In genomic region chr18:77091366-77091765, GRCh38 we compare ENCODE assay signal across 22 cellular contexts. TPM values are rescaled to one million over a fixed set of nuclear protein-coding genes. Genes with fewer than 3 reads are reported as not detected.
DNase-seq lines count a peak whose midpoint lies in the region; ATAC-seq and TF ChIP-seq lines count a peak whose summit lies in the region.
"Had no signal": no experiment of that assay in that cellular context is flagged by ENCODE, and none has a peak within 500 bp of the region (broad histone marks: within the 10 kb centered on the region; RNA-seq: fewer than 3 reads in every experiment).

No MANE protein-coding gene starts in this region.

- no peaks in the 10 kb centered on the region for H3K27me3 ChIP-seq in CD8-positive, alpha-beta T cell (ENCODE audit: insufficient read depth, low read length)
- H3K27me3 ChIP-seq: foreskin keratinocyte had no signal

- no peaks in the 10 kb centered on the region for H3K9me3 ChIP-seq in CD8-positive, alpha-beta T cell (ENCODE audit: low read length)
- H3K9me3 ChIP-seq: mucosa of descending colon, thoracic aorta had no signal

- H3K36me3 ChIP-seq in CD8-positive, alpha-beta T cell (ENCODE audit: insufficient read depth, low read length) = peaks cover 16% of the 10 kb centered on the region
- H3K36me3 ChIP-seq: thoracic aorta had no signal

- DNase-seq in NCI-H1417 (lab: John Stamatoyannopoulos, UW) (peak in 2 of 3 experiments; percentile 59 to 92), NCI-H1417 treated with DMSO at 0.1 percent for 48 hours (lab: John Stamatoyannopoulos, UW) (no peak), natural killer cell (no peak), AG08395 (ENCODE audit: low spot score) (no peak)
- DNase-seq in CD8-positive, alpha-beta T cell = no peak
- DNase-seq in activated CD8-positive, alpha-beta T cell treated with anti-CD3 and anti-CD28 coated beads, Interleukin-2, amount 10 ng/mL, durations not matched to agents 7 days and 5 days = no peak
- DNase-seq in effector memory CD8-positive, alpha-beta T cell = no peak
- DNase-seq: activated T-cell treated with anti-CD3 and anti-CD28 coated beads, Interleukin-2, amount 50 U/mL, for 72 hours; AML-193; foreskin keratinocyte; GOT3; hypothalamus; mucosa of descending colon; NCI-H1092 treated with DMSO at 0.1 percent for 48 hours; NCI-H2171; NCI-H524 treated with DMSO at 0.1 percent for 48 hours; stimulated activated naive CD4-positive, alpha-beta T cell treated with Interleukin-2 at 50 U/mL for 16 hours had no signal

- H3K9me3 Mint-ChIP-seq in CD8-positive, alpha-beta T cell = no peaks in the 10 kb centered on the region
- no peaks in the 10 kb centered on the region for H3K9me3 Mint-ChIP-seq in activated CD8-positive, alpha-beta T cell treated with anti-CD3 and anti-CD28 coated beads, Interleukin-2, amount 10 ng/mL, durations not matched to agents 7 days and 5 days (ENCODE audit: insufficient read depth)
- H3K9me3 Mint-ChIP-seq in natural killer cell = no peaks in the 10 kb centered on the region
- no peaks in the 10 kb centered on the region for H3K9me3 Mint-ChIP-seq in effector memory CD8-positive, alpha-beta T cell
- H3K9me3 Mint-ChIP-seq: activated T-cell treated with anti-CD3 and anti-CD28 coated beads, Interleukin-2, amount 50 U/mL, for 72 hours had no signal

- H3K36me3 Mint-ChIP-seq in CD8-positive, alpha-beta T cell = peaks cover 62% of the 10 kb centered on the region
- peaks cover 68% of the 10 kb centered on the region for H3K36me3 Mint-ChIP-seq in activated CD8-positive, alpha-beta T cell treated with anti-CD3 and anti-CD28 coated beads, Interleukin-2, amount 10 ng/mL, durations not matched to agents 7 days and 5 days (ENCODE audit: low read depth)
- H3K36me3 Mint-ChIP-seq in natural killer cell = peaks cover 8% of the 10 kb centered on the region
- peaks cover 67% of the 10 kb centered on the region for H3K36me3 Mint-ChIP-seq in effector memory CD8-positive, alpha-beta T cell (ENCODE audit: insufficient read depth)

- H3K27ac ChIP-seq in CD8-positive, alpha-beta T cell (ENCODE audit: low read depth, low read length) = no peak overlapping the region
- H3K27ac ChIP-seq: 22Rv1, foreskin keratinocyte had no signal

- no peaks in the 10 kb centered on the region for H3K27me3 Mint-ChIP-seq in CD8-positive, alpha-beta T cell (ENCODE audit: low read depth)
- no peaks in the 10 kb centered on the region for H3K27me3 Mint-ChIP-seq in activated CD8-positive, alpha-beta T cell treated with anti-CD3 and anti-CD28 coated beads, Interleukin-2, amount 10 ng/mL, durations not matched to agents 7 days and 5 days (ENCODE audit: low read depth)
- no peaks in the 10 kb centered on the region for H3K27me3 Mint-ChIP-seq in natural killer cell (ENCODE audit: low read depth in 2 of 2)
- H3K27me3 Mint-ChIP-seq in effector memory CD8-positive, alpha-beta T cell = no peaks in the 10 kb centered on the region
- H3K27me3 Mint-ChIP-seq: activated naive CD8-positive, alpha-beta T cell had no signal

- no peak overlapping the region for H3K4me3 ChIP-seq in CD8-positive, alpha-beta T cell (ENCODE audit: low read depth, low read length)
- H3K4me3 ChIP-seq: mucosa of descending colon, smooth muscle cell, thoracic aorta had no signal

- no peak for TF ChIP-seq CTCF in CD8-positive, alpha-beta T cell (IDR thresholded peaks at IDR 0.05)
- no peak for TF ChIP-seq CTCF in natural killer cell (IDR thresholded peaks at IDR 0.05)

- H3K4me3 Mint-ChIP-seq in CD8-positive, alpha-beta T cell = peak overlapping the region; percentile 1
- H3K4me3 Mint-ChIP-seq in activated CD8-positive, alpha-beta T cell treated with anti-CD3 and anti-CD28 coated beads, Interleukin-2, amount 10 ng/mL, durations not matched to agents 7 days and 5 days = no peak overlapping the region
- peak overlapping the region; percentile 37 for H3K4me3 Mint-ChIP-seq in natural killer cell
- peak overlapping the region in 1 of 2 donors; percentile 78 for H3K4me3 Mint-ChIP-seq in effector memory CD8-positive, alpha-beta T cell
- H3K4me3 Mint-ChIP-seq: activated T-cell treated with anti-CD3 and anti-CD28 coated beads, Interleukin-2, amount 50 U/mL, for 72 hours had no signal

- H3K27ac Mint-ChIP-seq in CD8-positive, alpha-beta T cell = peak overlapping the region; percentile 11
- peak overlapping the region; percentile 9 for H3K27ac Mint-ChIP-seq in activated CD8-positive, alpha-beta T cell treated with anti-CD3 and anti-CD28 coated beads, Interleukin-2, amount 10 ng/mL, durations not matched to agents 7 days and 5 days
- H3K27ac Mint-ChIP-seq in natural killer cell = peak overlapping the region; percentile 87 to 94
- peak overlapping the region in 1 of 2 donors; percentile 98 for H3K27ac Mint-ChIP-seq in effector memory CD8-positive, alpha-beta T cell
- H3K27ac Mint-ChIP-seq: activated T-cell treated with anti-CD3 and anti-CD28 coated beads, Interleukin-2, amount 50 U/mL, for 72 hours had no signal

- POLR2A ChIA-PET in CD8-positive, alpha-beta T cell (lab: Charles Lee) = no interaction called here
- POLR2A ChIA-PET in activated CD8-positive, alpha-beta T cell treated with anti-CD3 and anti-CD28 coated beads, Interleukin-2, amount 10 ng/mL, durations not matched to agents 7 days and 5 days (lab: Charles Lee) = no interaction called here

- peaks cover 52% of the 10 kb centered on the region for H3K4me1 ChIP-seq in CD8-positive, alpha-beta T cell (ENCODE audit: insufficient read depth, low read length)

- intact Hi-C loops in CD8-positive, alpha-beta T cell (cut with DNase I, micrococcal nuclease) = no loop called here
- intact Hi-C loops in natural killer cell (cut with micrococcal nuclease) = no loop called here

- peaks cover 72% of the 10 kb centered on the region for H3K4me1 Mint-ChIP-seq in CD8-positive, alpha-beta T cell (ENCODE audit: low read depth)
- peaks cover 54% of the 10 kb centered on the region for H3K4me1 Mint-ChIP-seq in activated CD8-positive, alpha-beta T cell treated with anti-CD3 and anti-CD28 coated beads, Interleukin-2, amount 10 ng/mL, durations not matched to agents 7 days and 5 days (ENCODE audit: low read depth)
- H3K4me1 Mint-ChIP-seq in natural killer cell = peaks cover 80 to 81% of the 10 kb centered on the region in 2 donors
- peaks cover 62 to 71% of the 10 kb centered on the region in 2 donors for H3K4me1 Mint-ChIP-seq in effector memory CD8-positive, alpha-beta T cell (ENCODE audit: low read depth in 2 of 2)

- CTCF ChIA-PET in CD8-positive, alpha-beta T cell (lab: Charles Lee) = interaction anchor here (1.5 to 1.6 kb wide), 2 partner anchors 11 to 94 kb away, joined by 4 read pairs; no protein-coding TSS in a partner anchor
- CTCF ChIA-PET in activated CD8-positive, alpha-beta T cell treated with anti-CD3 and anti-CD28 coated beads, Interleukin-2, amount 10 ng/mL, durations not matched to agents 7 days and 5 days (lab: Charles Lee) = no interaction called here

- no peak for ATAC-seq in CD8-positive, alpha-beta T cell
- no peak for ATAC-seq in activated CD8-positive, alpha-beta T cell treated with anti-CD3 and anti-CD28 coated beads, Interleukin-2, amount 10 ng/mL, durations not matched to agents 7 days and 5 days
- no peak for ATAC-seq in natural killer cell
- ATAC-seq in HG02938 (IDR thresholded peaks at IDR 0.05; ENCODE audit: unreplicated experiment) = no peak
- ATAC-seq in effector memory CD8-positive, alpha-beta T cell (replicated peaks) = no peak
- ATAC-seq: activated T-cell treated with anti-CD3 and anti-CD28 coated beads, Interleukin-2, amount 50 U/mL, for 72 hours; foreskin keratinocyte; mucosa of descending colon had no signal

RNA-seq across cellular contexts. Expression of gene MBP, which starts 41.2 kb away (rescaled TPM):
- 10 to 100 TPM; 67.9 to 70.7 TPM for total RNA-seq in CD8-positive, alpha-beta T cell
- total RNA-seq in activated CD8-positive, alpha-beta T cell treated with anti-CD3 and anti-CD28 coated beads, Interleukin-2, amount 10 ng/mL, durations not matched to agents 7 days and 5 days = 10 to 100 TPM; 86.5 to 87.0 TPM
- 100 to 1,000 TPM; 183 to 344 (median 325) TPM for total RNA-seq in natural killer cell

Comparison
In these comparisons a context has a peak if more than half of its experiments do, and no peak if none do; other contexts are left out.
1. DNase-seq: peak in NCI-H1417 (2 of 3); none in NCI-H1417 treated with DMSO at 0.1 percent for 48 hours (single experiment), CD8-positive, alpha-beta T cell (0 of 7), activated CD8-positive, alpha-beta T cell treated with anti-CD3 and anti-CD28 coated beads, Interleukin-2, amount 10 ng/mL, durations not matched to agents 7 days and 5 days (single experiment), natural killer cell (single experiment), effector memory CD8-positive, alpha-beta T cell (0 of 3) and AG08395 (single experiment).